Comparison of ENCODE assay signal across 8 cellular contexts in the genomic region with DNA sequence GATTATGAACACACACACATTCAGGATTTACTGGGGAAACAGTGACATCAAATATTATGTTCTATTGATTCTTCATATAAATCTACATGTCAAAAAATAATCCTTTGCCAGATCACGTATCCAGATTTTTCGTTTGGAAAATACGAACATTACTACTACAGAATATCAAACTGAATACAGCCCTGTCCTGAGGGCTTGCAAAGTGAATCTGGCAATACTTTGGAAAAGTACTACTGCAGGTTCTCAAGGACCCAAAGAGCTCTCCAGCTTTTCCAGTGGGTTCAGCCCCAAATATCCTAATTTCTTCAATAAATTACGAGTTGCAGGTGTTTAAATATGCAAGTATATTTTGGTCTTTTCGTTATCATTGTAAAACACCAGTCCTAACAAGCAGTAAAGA. TPM values are rescaled to one million over a fixed set of nuclear protein-coding genes. Genes with fewer than 3 reads are reported as not detected.
DNase-seq lines count a peak whose midpoint lies in the region; ATAC-seq, FAIRE-seq and TF ChIP-seq lines count a peak whose summit lies in the region.

No MANE protein-coding gene starts in this region.

- no peak overlapping the region for H2BK120ac ChIP-seq in mesendoderm (ENCODE audit: low read depth, low read length)

- dilution Hi-C loops in mammary epithelial cell (cut with HindIII; ENCODE audit: low sequenced_read_pairs): no loop called here

- peak; percentile 13 for FAIRE-seq in HTR-8/SVneo (lab: Jason Lieb, UNC)

- H3K18ac ChIP-seq in mesendoderm (ENCODE audit: low read length): no peak overlapping the region

- peaks cover 3% of the 10 kb centered on the region for H3K79me1 ChIP-seq in mesendoderm (ENCODE audit: low read length)

- DNase-seq in AG09309 (ENCODE audit: low read depth) (no peak), HTR-8/SVneo (ENCODE audit: insufficient read length, low spot score) (peak; percentile 10), mammary epithelial cell (no peak), mesendoderm (no peak), foreskin melanocyte (no peak), HPDE6-E6E7 (ENCODE audit: extremely low spot score) (no peak), posterior vena cava (ENCODE audit: low spot score) (no peak)

- no TSS peak for BruUV-seq in mammary epithelial cell (replicated peaks; lab: Mats Ljungman, UMichigan)

- no peak overlapping the region for H2BK5ac ChIP-seq in mesendoderm (ENCODE audit: low read length)

- H2AFZ ChIP-seq in mammary epithelial cell (ENCODE audit: low read depth, low read length): peak overlapping the region; percentile 88

- H3K27ac ChIP-seq in mammary epithelial cell (ENCODE audit: insufficient read depth, low read depth, low read length) (peak overlapping the region; percentile 56), mesendoderm (ENCODE audit: low read depth, low read length) (no peak overlapping the region)

- no peak overlapping the region for H3K4ac ChIP-seq in mesendoderm (ENCODE audit: low read depth, low read length)

- H3K23ac ChIP-seq in mesendoderm (ENCODE audit: low read length): no peak overlapping the region

- WGBS in mammary epithelial cell (ENCODE audit: low coverage, missing lambda C conversion rate): 6% methylated on average over 5 of the region's 5 CpGs
- WGBS in mesendoderm (ENCODE audit: extremely low coverage, insufficient coverage, low lambda C conversion rate): no CpG with 5 or more reads among the region's 5 CpGs

- no peaks in the 10 kb centered on the region for H4K20me1 ChIP-seq in mammary epithelial cell (ENCODE audit: insufficient read depth, low read length)

- no peaks in the 10 kb centered on the region for H3K27me3 ChIP-seq in mammary epithelial cell (ENCODE audit: insufficient read depth, low read length)
- H3K27me3 ChIP-seq in mesendoderm (ENCODE audit: insufficient read depth, low read length, poor library complexity): no peaks in the 10 kb centered on the region

- H4K5ac ChIP-seq in mesendoderm (ENCODE audit: low read length): no peak overlapping the region

- peak overlapping the region; percentile 63 for H3K9ac ChIP-seq in mammary epithelial cell (ENCODE audit: insufficient read depth, low read length)
- H3K9ac ChIP-seq in mesendoderm (ENCODE audit: low read length): peak overlapping the region; percentile 23

- intact Hi-C loops in mammary epithelial cell (cut with micrococcal nuclease): loop anchor here (2.0 kb wide), 1 partner anchor 81 kb away; no protein-coding TSS in a partner anchor
- intact Hi-C loops in posterior vena cava (cut with DNase I): no loop called here

- H3K4me2 ChIP-seq in mammary epithelial cell (ENCODE audit: insufficient read depth, low read depth, low read length) (peak overlapping the region; percentile 83), mesendoderm (ENCODE audit: low read length) (no peak overlapping the region)

- CTCF ChIA-PET in mammary epithelial cell (lab: Charles Lee; ENCODE audit: low non-redundant PET): no interaction called here

- no peak overlapping the region for H2BK15ac ChIP-seq in mesendoderm (replicated peaks; ENCODE audit: low read depth)

- H2AK5ac ChIP-seq in mesendoderm (ENCODE audit: low read length): no peak overlapping the region

- no peak overlapping the region for H4K8ac ChIP-seq in mesendoderm (ENCODE audit: low read depth, low read length)

- H3K79me2 ChIP-seq in mammary epithelial cell (ENCODE audit: insufficient read depth, low read length): peaks cover 44% of the 10 kb centered on the region
- H3K79me2 ChIP-seq in mesendoderm (ENCODE audit: control insufficient read depth, insufficient read depth, low read length): peaks cover 25% of the 10 kb centered on the region

- H3K4me3 ChIP-seq in AG09309 (ENCODE audit: control insufficient read depth, low read depth, low read length) (peak overlapping the region; percentile 99), mammary epithelial cell (replicated peaks in 1 of 3; ENCODE audit: insufficient read depth in 1 of 3, low read depth in 2 of 3, low read length in 3 of 3) (peak overlapping the region; percentile 62 to 81 (median 71)), mesendoderm (ENCODE audit: low read length) (no peak overlapping the region)

- peaks cover 5% of the 10 kb centered on the region for H3K4me1 ChIP-seq in mammary epithelial cell (ENCODE audit: insufficient read depth, low read length)
- no peaks in the 10 kb centered on the region for H3K4me1 ChIP-seq in mesendoderm (ENCODE audit: control insufficient read depth, low read depth, low read length)

- ATAC-seq in GM19324 (IDR thresholded peaks at IDR 0.05; ENCODE audit: low FRiP score, unreplicated experiment): peak; percentile 4

- no peaks in the 10 kb centered on the region for H3K9me3 ChIP-seq in mammary epithelial cell (replicated peaks; ENCODE audit: insufficient read depth, low read length)

- peak overlapping the region; percentile 39 for H3K56ac ChIP-seq in mesendoderm (ENCODE audit: low read length)

- in situ Hi-C loops in mammary epithelial cell (cut with MboI; ENCODE audit: low sequenced_read_pairs in 2 of 2): no loop called here

- H3K36me3 ChIP-seq in mammary epithelial cell (ENCODE audit: insufficient read depth, low read length) (no peaks in the 10 kb centered on the region), mesendoderm (ENCODE audit: control insufficient read depth, insufficient read depth, low read length) (no peaks in the 10 kb centered on the region)

- TF ChIP-seq CTCF in AG09309 (IDR thresholded peaks at IDR 0.05; ENCODE audit: control insufficient read depth, insufficient read depth, low read depth, low read length, missing control alignments): no peak
- no peak for TF ChIP-seq CTCF in mammary epithelial cell (conservative IDR thresholded peaks at IDR 0.05 in 1 of 2, IDR thresholded peaks at IDR 0.05 in 1 of 2; ENCODE audit: extremely low read depth in 1 of 2, insufficient read depth in 1 of 2, low read depth in 1 of 2, low read length in 2 of 2)

RNA-seq across cellular contexts. Expression of a gene that starts 0.4 kb away (rescaled TPM):
- 10 to 100 TPM; 55.2 to 95.3 TPM for total RNA-seq in mammary epithelial cell
- polyA plus RNA-seq in mammary epithelial cell: 81.2 TPM
- 62.5 TPM for polyA minus RNA-seq in mammary epithelial cell
- 88.4 TPM for polyA plus RNA-seq in mesendoderm (2013, experiment 1 of 2)
- 87.5 TPM for polyA plus RNA-seq in mesendoderm (2013, experiment 2 of 2)
- 10 to 100 TPM; 74.4 to 79.4 TPM for total RNA-seq in posterior vena cava
